8 cellular contexts compared by ENCODE assay signal in genomic region chrX:124239911-124240310, GRCh38.
DNase-seq lines count a peak whose midpoint lies in the region; ATAC-seq and TF ChIP-seq lines count a peak whose summit lies in the region.

No MANE protein-coding gene starts in this region.

- ATAC-seq in GM18520 (IDR thresholded peaks at IDR 0.05; ENCODE audit: unreplicated experiment) = peak; percentile 82
- peak; percentile 92 for ATAC-seq in GM21723 (IDR thresholded peaks at IDR 0.05; ENCODE audit: unreplicated experiment)
- ATAC-seq in HG03565 (IDR thresholded peaks at IDR 0.05; ENCODE audit: unreplicated experiment) = peak; percentile 85
- no peak for ATAC-seq in gastroesophageal sphincter

- no peaks in the 10 kb centered on the region for H3K9me3 ChIP-seq in gastroesophageal sphincter

- TF ChIP-seq CTCF in gastroesophageal sphincter (IDR thresholded peaks at IDR 0.05) = no peak
- TF ChIP-seq CTCF in glutamatergic neuron (IDR thresholded peaks at IDR 0.05; ENCODE audit: partially characterized antibody, unreplicated experiment) = no peak

- H3K4me3 ChIP-seq in gastroesophageal sphincter = no peak overlapping the region

- no peak for TF ChIP-seq EP300 in gastroesophageal sphincter (IDR thresholded peaks at IDR 0.05)

- DNase-seq in GM03348 (ENCODE audit: low spot score) (no peak), glutamatergic neuron (no peak), D341Med (ENCODE audit: low spot score) (no peak), NCI-H1436 (lab: John Stamatoyannopoulos, UW) (no peak)

- peaks cover 2% of the 10 kb centered on the region for H3K27me3 Mint-ChIP-seq in glutamatergic neuron (ENCODE audit: unreplicated experiment)

- no peaks in the 10 kb centered on the region for H3K9me3 Mint-ChIP-seq in glutamatergic neuron (ENCODE audit: unreplicated experiment)

- no peak overlapping the region for H3K27ac Mint-ChIP-seq in glutamatergic neuron (ENCODE audit: unreplicated experiment)

- no peaks in the 10 kb centered on the region for H3K36me3 Mint-ChIP-seq in glutamatergic neuron (ENCODE audit: unreplicated experiment)

- TF ChIP-seq POLR2A in gastroesophageal sphincter (IDR thresholded peaks at IDR 0.05) = no peak

- no peaks in the 10 kb centered on the region for H3K27me3 ChIP-seq in gastroesophageal sphincter

- no peaks in the 10 kb centered on the region for H3K4me1 Mint-ChIP-seq in glutamatergic neuron (ENCODE audit: low read depth, unreplicated experiment)

- H3K4me3 Mint-ChIP-seq in glutamatergic neuron (ENCODE audit: unreplicated experiment) = no peak overlapping the region

- H3K27ac ChIP-seq in gastroesophageal sphincter = peak overlapping the region in 3 of 4 donors; percentile 50 to 78 (median 76)

- H3K4me1 ChIP-seq in gastroesophageal sphincter = peaks cover 0 to 36% (median 0%) of the 10 kb centered on the region in 3 donors

- 62 to 75% methylated on average over 4 to 6 of the region's 6 CpGs for WGBS in gastroesophageal sphincter (ENCODE audit: low coverage in 1 of 2), 2 donors

- H3K36me3 ChIP-seq in gastroesophageal sphincter = no peaks in the 10 kb centered on the region
